Comparison of ENCODE assay signal across 8 cellular contexts in the genomic region with DNA sequence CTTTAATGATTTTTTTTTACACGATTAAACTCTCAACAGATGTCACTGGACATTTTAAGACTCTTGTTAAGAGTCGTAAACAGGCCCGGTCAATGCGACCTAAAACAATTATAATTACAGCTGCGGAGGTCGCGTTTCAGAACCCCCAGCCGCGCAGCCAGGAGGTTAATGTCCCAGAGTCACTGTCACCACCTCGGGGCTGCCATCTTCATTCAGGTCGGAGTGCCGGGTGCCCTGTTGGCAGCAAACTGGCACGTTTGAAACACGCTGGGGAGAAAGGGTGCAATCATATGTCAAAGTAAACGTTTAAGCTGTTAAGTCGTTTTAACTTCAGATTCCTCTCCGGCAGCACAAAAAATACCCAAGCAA. TPM values are rescaled to one million over a fixed set of nuclear protein-coding genes. Genes with fewer than 3 reads are reported as not detected.
DNase-seq lines count a peak whose midpoint lies in the region; ATAC-seq and FAIRE-seq lines count a peak whose summit lies in the region.

No MANE protein-coding gene starts in this region.

- H3K9me3 Mint-ChIP-seq in stimulated activated effector memory CD8-positive, alpha-beta T cell treated with anti-CD3 and anti-CD28 coated beads, Interleukin-12 subunit alpha, Interleukin-12 subunit beta, amount 100 ng/mL, for 72 hours, result no peaks in the 10 kb centered on the region

- DNase-seq in DMS53 (lab: John Stamatoyannopoulos, UW) (peak; percentile 23), DMS53 treated with DMSO at 0.1 percent for 48 hours (lab: John Stamatoyannopoulos, UW; ENCODE audit: unreplicated experiment) (no peak), T-helper 17 cell (no peak), head of caudate nucleus (peak in 22 of 42 donors; percentile 16 to 62 (median 30)), small intestine (no peak)
- DNase-seq in stimulated activated effector memory CD8-positive, alpha-beta T cell treated with anti-CD3 and anti-CD28 coated beads, Interleukin-12 subunit alpha, Interleukin-12 subunit beta, amount 100 ng/mL, for 72 hours (ENCODE audit: low spot score in 2 of 2), result no peak

- H3K4me1 ChIP-seq in small intestine (ENCODE audit: control insufficient read depth in 2 of 2, insufficient read depth in 1 of 2, low read depth in 1 of 2, low read length in 1 of 2), result no peaks in the 10 kb centered on the region

- whole genome bisulfite sequencing in small intestine, 3 donors, result 5 to 9% (median 7%) methylated on average over 17 of the region's 17 CpGs

- peaks cover 7% of the 10 kb centered on the region for H3K36me3 Mint-ChIP-seq in T-helper 17 cell (ENCODE audit: low read depth)
- H3K36me3 Mint-ChIP-seq in stimulated activated effector memory CD8-positive, alpha-beta T cell treated with anti-CD3 and anti-CD28 coated beads, Interleukin-12 subunit alpha, Interleukin-12 subunit beta, amount 100 ng/mL, for 72 hours, result peaks cover 7% of the 10 kb centered on the region

- H3K27me3 ChIP-seq in small intestine (ENCODE audit: control insufficient read depth in 2 of 2, insufficient read depth in 2 of 2, low read length in 2 of 2), result peaks cover 18 to 29% of the 10 kb centered on the region in 2 donors

- no peak overlapping the region for H3K27ac ChIP-seq in small intestine (ENCODE audit: low read depth in 1 of 2, low read length in 1 of 2)

- peak overlapping the region; percentile 97 for H3K4me3 Mint-ChIP-seq in T-helper 17 cell
- peak overlapping the region; percentile 88 for H3K4me3 Mint-ChIP-seq in stimulated activated effector memory CD8-positive, alpha-beta T cell treated with anti-CD3 and anti-CD28 coated beads, Interleukin-12 subunit alpha, Interleukin-12 subunit beta, amount 100 ng/mL, for 72 hours

- no peaks in the 10 kb centered on the region for H3K9me3 ChIP-seq in T-helper 17 cell (ENCODE audit: control insufficient read depth, low read length, poor library complexity, severe bottlenecking)
- no peaks in the 10 kb centered on the region for H3K9me3 ChIP-seq in small intestine (ENCODE audit: control insufficient read depth, low read depth)

- no peak for FAIRE-seq in small intestine (lab: Jason Lieb, UNC)

- intact Hi-C loops in head of caudate nucleus (cut with DNase I), result no loop called here

- H3K36me3 ChIP-seq in small intestine (ENCODE audit: control insufficient read depth in 2 of 2, insufficient read depth in 2 of 2, low read length in 2 of 2), result no peaks in the 10 kb centered on the region

- H3K4me1 Mint-ChIP-seq in T-helper 17 cell, result peaks cover 13% of the 10 kb centered on the region
- H3K4me1 Mint-ChIP-seq in stimulated activated effector memory CD8-positive, alpha-beta T cell treated with anti-CD3 and anti-CD28 coated beads, Interleukin-12 subunit alpha, Interleukin-12 subunit beta, amount 100 ng/mL, for 72 hours, result peaks cover 19% of the 10 kb centered on the region

- no peak for ATAC-seq in T-helper 17 cell
- ATAC-seq in stimulated activated effector memory CD8-positive, alpha-beta T cell treated with anti-CD3 and anti-CD28 coated beads, Interleukin-12 subunit alpha, Interleukin-12 subunit beta, amount 100 ng/mL, for 72 hours, result no peak
- no peak for ATAC-seq in HG03159 (IDR thresholded peaks at IDR 0.05; ENCODE audit: unreplicated experiment)
- ATAC-seq in GM21515 (IDR thresholded peaks at IDR 0.05; ENCODE audit: unreplicated experiment), result no peak

- H3K27ac Mint-ChIP-seq in T-helper 17 cell, result no peak overlapping the region
- H3K27ac Mint-ChIP-seq in stimulated activated effector memory CD8-positive, alpha-beta T cell treated with anti-CD3 and anti-CD28 coated beads, Interleukin-12 subunit alpha, Interleukin-12 subunit beta, amount 100 ng/mL, for 72 hours, result no peak overlapping the region

- peaks cover 54% of the 10 kb centered on the region for H3K27me3 Mint-ChIP-seq in T-helper 17 cell

- H3K4me3 ChIP-seq in small intestine (ENCODE audit: low read depth in 1 of 2, low read length in 2 of 2), result peak overlapping the region in 1 of 2 donors; percentile 43

RNA-seq across cellular contexts. Expression of a gene that starts 0.7 kb away (rescaled TPM):
- total RNA-seq in T-helper 17 cell, result not detected
- under 1 TPM in 1 of 3 donors, not detected in 2; 0.09 TPM for polyA plus RNA-seq in small intestine

Comparison
In these comparisons a context has a peak if more than half of its experiments do, and no peak if none do; other contexts are left out.
1. DNase-seq: peak in DMS53 (single experiment) and head of caudate nucleus (22 of 42); none in DMS53 treated with DMSO at 0.1 percent for 48 hours (single experiment), T-helper 17 cell (0 of 3), stimulated activated effector memory CD8-positive, alpha-beta T cell treated with anti-CD3 and anti-CD28 coated beads, Interleukin-12 subunit alpha, Interleukin-12 subunit beta, amount 100 ng/mL, for 72 hours (0 of 2) and small intestine (single experiment).